Comparison of ENCODE assay signal across 9 cellular contexts in genomic region chr9:93500571-93501298, GRCh38. TPM values are rescaled to one million over a fixed set of nuclear protein-coding genes. Genes with fewer than 3 reads are reported as not detected.
DNase-seq lines count a peak whose midpoint lies in the region; ATAC-seq, FAIRE-seq and TF ChIP-seq lines count a peak whose summit lies in the region.
"Had no signal": no experiment of that assay in that cellular context is flagged by ENCODE, and none has a peak within 500 bp of the region (broad histone marks: within the 10 kb centered on the region; RNA-seq: fewer than 3 reads in every experiment).

No MANE protein-coding gene starts in this region.

- no peak overlapping the region for H2AFZ ChIP-seq in PC-3 (ENCODE audit: low read length)

- no peak overlapping the region for H3K9ac ChIP-seq in PC-3 (ENCODE audit: low read length)
- H3K9ac ChIP-seq in endocrine pancreas (ENCODE audit: control insufficient read depth, insufficient read depth, low read length): no peak overlapping the region

- FAIRE-seq in H54 (lab: Jason Lieb, UNC): no peak

- H3K27ac ChIP-seq in CD4-positive, alpha-beta T cell (ENCODE audit: low read depth, low read length): no peak overlapping the region
- H3K27ac ChIP-seq in PC-3 (ENCODE audit: low read length) (no peak overlapping the region), ovary (peak overlapping the region in 1 of 2 donors; percentile 32)

- H3K4me3 Mint-ChIP-seq in CD4-positive, alpha-beta T cell: peak overlapping the region; percentile 87

- H3K9me3 ChIP-seq in CD4-positive, alpha-beta T cell (ENCODE audit: control insufficient read depth, low read length): no peaks in the 10 kb centered on the region
- H3K9me3 ChIP-seq in PC-3 (ENCODE audit: low read length): no peaks in the 10 kb centered on the region
- no peaks in the 10 kb centered on the region for H3K9me3 ChIP-seq in endocrine pancreas (ENCODE audit: control insufficient read depth, low read length)
- H3K9me3 ChIP-seq in ovary: no peaks in the 10 kb centered on the region

- H3K27ac Mint-ChIP-seq in CD4-positive, alpha-beta T cell: peak overlapping the region; percentile 85

- H3K9me2 ChIP-seq in PC-3 (replicated peaks; ENCODE audit: low read length): no peaks in the 10 kb centered on the region

- no peaks in the 10 kb centered on the region for H3K27me3 Mint-ChIP-seq in CD4-positive, alpha-beta T cell

- DNase-seq in CD4-positive, alpha-beta T cell: no peak
- DNase-seq in PC-3: no peak
- no peak for DNase-seq in ovary
- DNase-seq in D341Med (ENCODE audit: low spot score): no peak
- no peak for DNase-seq in H54 (ENCODE audit: insufficient read length, low spot score)
- DNase-seq: NCI-H446 treated with DMSO at 0.1 percent for 48 hours had no signal

- H3K36me3 ChIP-seq in PC-3 (ENCODE audit: low read depth, low read length) (peaks cover 15% of the 10 kb centered on the region), endocrine pancreas (ENCODE audit: control insufficient read depth, insufficient read depth, low read length) (no peaks in the 10 kb centered on the region), ovary (no peaks in the 10 kb centered on the region)

- intact Hi-C loops in CD4-positive, alpha-beta T cell (cut with DNase I, micrococcal nuclease): loop anchor here (5.0 kb wide), 1 partner anchor 48 kb away; the partner anchor contains the start of genes FAM120A (in 2 of the 2) and FAM120AOS (in 2 of the 2)
- intact Hi-C loops in PC-3 (cut with micrococcal nuclease) (no loop called here), ovary (cut with DNase I) (no loop called here)

- no peak for ATAC-seq in CD4-positive, alpha-beta T cell (ENCODE audit: poor library complexity)
- ATAC-seq in PC-3 (no peak), HG03159 (IDR thresholded peaks at IDR 0.05; ENCODE audit: unreplicated experiment) (no peak), HG02852 (IDR thresholded peaks at IDR 0.05; ENCODE audit: unreplicated experiment) (no peak)

- no peaks in the 10 kb centered on the region for H4K20me1 ChIP-seq in PC-3 (ENCODE audit: low read length)

- no peaks in the 10 kb centered on the region for H3K27me3 ChIP-seq in CD4-positive, alpha-beta T cell (ENCODE audit: control insufficient read depth, insufficient read depth, low read length)
- no peaks in the 10 kb centered on the region for H3K27me3 ChIP-seq in PC-3 (ENCODE audit: low read length)
- no peaks in the 10 kb centered on the region for H3K27me3 ChIP-seq in endocrine pancreas (ENCODE audit: control insufficient read depth, insufficient read depth, low read length)
- no peaks in the 10 kb centered on the region for H3K27me3 ChIP-seq in ovary

- no peak for TF ChIP-seq CTCF in CD4-positive, alpha-beta T cell (IDR thresholded peaks at IDR 0.05)
- TF ChIP-seq CTCF in PC-3 (conservative IDR thresholded peaks at IDR 0.05; ENCODE audit: low read depth, low read length): no peak
- TF ChIP-seq CTCF in ovary (IDR thresholded peaks at IDR 0.05): no peak

- no peaks in the 10 kb centered on the region for H3K9me3 Mint-ChIP-seq in CD4-positive, alpha-beta T cell

- H3K4me3 ChIP-seq in PC-3 (ENCODE audit: low read length): peak overlapping the region; percentile 27; the same call in 1 of the 2 replicates
- peak overlapping the region; percentile 78 for H3K4me3 ChIP-seq in endocrine pancreas (ENCODE audit: control insufficient read depth, insufficient read depth, low read length)
- H3K4me3 ChIP-seq in ovary: peak overlapping the region; percentile 33

- H3K36me3 Mint-ChIP-seq in CD4-positive, alpha-beta T cell (ENCODE audit: low read depth): peaks cover 86% of the 10 kb centered on the region

- H3K79me2 ChIP-seq in PC-3 (ENCODE audit: low read length): peaks cover 12% of the 10 kb centered on the region

- no peaks in the 10 kb centered on the region for H3K4me1 ChIP-seq in PC-3 (ENCODE audit: insufficient read depth, low read length)
- no peaks in the 10 kb centered on the region for H3K4me1 ChIP-seq in endocrine pancreas (ENCODE audit: control insufficient read depth, insufficient read depth, low read length)
- peaks cover 2% of the 10 kb centered on the region for H3K4me1 ChIP-seq in ovary (ENCODE audit: insufficient read depth)

- peak overlapping the region; percentile 51 for H3K4me2 ChIP-seq in PC-3 (ENCODE audit: low read length)

- no peak for TF ChIP-seq EP300 in ovary (IDR thresholded peaks at IDR 0.05)

- WGBS in ovary, 3 donors: 84 to 90% (median 87%) methylated on average over 4 of the region's 4 CpGs

- no peaks in the 10 kb centered on the region for H3F3A ChIP-seq in PC-3 (ENCODE audit: low read length, unreplicated experiment)

- TF ChIP-seq POLR2A in ovary (IDR thresholded peaks at IDR 0.05) (no peak), H54 (IDR thresholded peaks at IDR 0.05; ENCODE audit: low read depth, low read length) (no peak)

- peaks cover 63% of the 10 kb centered on the region for H3K4me1 Mint-ChIP-seq in CD4-positive, alpha-beta T cell (ENCODE audit: low read depth)

- POLR2A ChIA-PET in CD4-positive, alpha-beta T cell (lab: Charles Lee): no interaction called here
- POLR2A ChIA-PET in PC-3 (lab: Charles Lee; ENCODE audit: unreplicated experiment): no interaction called here

- no TSS peak for BruUV-seq in PC-3 (replicated peaks; lab: Mats Ljungman, UMichigan)

- CTCF ChIA-PET in CD4-positive, alpha-beta T cell (lab: Charles Lee): interaction anchor here (0.5 to 1.3 kb wide), 2 partner anchors 65 to 1377 kb away, joined by 3 to 4 read pairs; no protein-coding TSS in a partner anchor
- CTCF ChIA-PET in PC-3 (lab: Charles Lee): no interaction called here

RNA-seq across cellular contexts. Expression of gene FAM120AOS, which starts 47.4 kb away (rescaled TPM):
- total RNA-seq in CD4-positive, alpha-beta T cell: 10 to 100 TPM; 45.6 to 50.3 TPM
- total RNA-seq in PC-3 (2014; rRNA removed): 37.6 and 39.8 TPM in 2 replicates
- total RNA-seq in ovary: 10 to 100 TPM; 38.3 to 49.0 (median 40.3) TPM
- polyA plus RNA-seq in ovary: 10 to 100 TPM; 38.1 to 73.9 TPM

RNA-seq across cellular contexts. Expression of gene FAM120A, which starts 49.2 kb away (rescaled TPM):
- 10 to 100 TPM; 46.5 to 51.7 TPM for total RNA-seq in CD4-positive, alpha-beta T cell
- 89.6 and 95.4 TPM in 2 replicates for total RNA-seq in PC-3 (2014; rRNA removed)
- total RNA-seq in ovary: 100 to 1,000 TPM in 2 of 7 donors, 10 to 100 TPM in 5; 65.2 to 130 (median 84.0) TPM
- 10 to 100 TPM; 37.9 to 74.3 TPM for polyA plus RNA-seq in ovary

Comparison
In these comparisons a context has a peak if more than half of its experiments do, and no peak if none do; other contexts are left out.
1. H3K4me3 ChIP-seq: peak in every context shown above with its lines; median percentile 78 in endocrine pancreas; 33 in ovary; 27 in PC-3.
2. intact Hi-C loops: an anchor here in CD4-positive, alpha-beta T cell (5.0 kb wide); none called in PC-3 and ovary.